In genomic region chr9:70409800-70410199, GRCh38 we compare ENCODE assay signal across 1 cellular context.
TF ChIP-seq lines count a peak whose summit lies in the region.

No MANE protein-coding gene starts in this region.

TF ChIP-seq in SK-N-SH, 30 proteins besides CTCF, POLR2A, EP300 and RAD21 (continued from another document):
- TF ChIP-seq IRF3 (IDR thresholded peaks at IDR 0.05; ENCODE audit: low read depth, low read length) (no peak), TEAD4 (IDR thresholded peaks at IDR 0.05; ENCODE audit: borderline replicate concordance, insufficient read depth) (no peak)
